Comparison of ENCODE assay signal across 19 cellular contexts in the genomic region with DNA sequence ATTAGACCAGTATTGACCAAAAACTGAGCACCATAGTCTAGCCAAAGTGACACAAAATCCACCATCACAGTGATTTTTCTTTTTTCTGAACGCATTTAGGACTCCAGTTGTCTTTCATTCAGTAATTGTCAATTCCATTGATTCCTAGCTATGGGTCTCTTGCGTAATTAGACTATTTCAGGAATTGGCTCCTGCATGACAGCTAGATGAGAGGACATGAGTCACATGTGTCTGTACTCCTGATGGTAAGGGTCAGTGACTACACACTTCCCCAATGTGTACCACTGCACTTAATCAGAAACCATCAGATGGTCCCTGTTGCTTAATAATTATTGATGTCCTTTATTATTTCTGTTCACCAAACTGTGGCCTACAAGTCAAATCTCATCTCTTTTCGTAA.
"Had no signal": no experiment of that assay in that cellular context is flagged by ENCODE, and none has a peak within 500 bp of the region (broad histone marks: within the 10 kb centered on the region; RNA-seq: fewer than 3 reads in every experiment).

No MANE protein-coding gene starts in this region.

- H3K27ac ChIP-seq: heart left ventricle, neutrophil, psoas muscle, stomach, thoracic aorta, transverse colon had no signal

- H3K36me3 ChIP-seq: heart left ventricle, neutrophil, stomach, thoracic aorta, transverse colon had no signal

- DNase-seq: cerebellar nuclear complex; heart left ventricle; hippocampal formation; kidney glomerular epithelial cell; mammary epithelial cell; mucosa of descending colon; naive thymus-derived CD8-positive, alpha-beta T cell; psoas muscle; small intestine; stimulated activated CD4-positive, alpha-beta T cell treated with anti-CD3 and anti-CD28 coated beads, Interleukin-4, amount 100 ng/mL, for 1 hour; stimulated activated naive CD4-positive, alpha-beta T cell; stomach; substantia nigra; transverse colon had no signal

- H3K9me3 ChIP-seq: heart left ventricle, neutrophil, psoas muscle, thoracic aorta, transverse colon had no signal

- ATAC-seq: esophagus mucosa; heart left ventricle; left lobe of liver; mucosa of descending colon; naive thymus-derived CD8-positive, alpha-beta T cell; psoas muscle; sciatic nerve had no signal

- H3K4me1 ChIP-seq: heart left ventricle, psoas muscle, stomach, transverse colon had no signal

- H3K27me3 ChIP-seq: heart left ventricle, neutrophil, stomach, transverse colon had no signal

- H3K4me3 ChIP-seq: heart left ventricle, mucosa of descending colon, psoas muscle, stomach, thoracic aorta, transverse colon had no signal
